ENCODE assay signal across 9 cellular contexts in genomic region chr6:105835373-105835772, GRCh38.
A peak's percentile ranks its signal among the peaks of the same experiment; 100 is the strongest.
DNase-seq lines count a peak whose midpoint lies in the region; ATAC-seq and TF ChIP-seq lines count a peak whose summit lies in the region.
"Had no signal": no experiment of that assay in that cellular context is flagged by ENCODE, and none has a peak within 500 bp of the region (broad histone marks: within the 10 kb centered on the region; RNA-seq: fewer than 3 reads in every experiment).

No MANE protein-coding gene starts in this region.

- ATAC-seq in RWPE2 (ENCODE audit: low read depth) (no peak), foreskin keratinocyte (peak; percentile 35), left lobe of liver (no peak)

- TF ChIP-seq CTCF in AG09309 (IDR thresholded peaks at IDR 0.05; ENCODE audit: control insufficient read depth, insufficient read depth, low read depth, low read length, missing control alignments) (peak; percentile 28), GM12874 (IDR thresholded peaks at IDR 0.05; ENCODE audit: insufficient read depth, low read depth, low read length) (peak; percentile 11; the same call in 1 of the 2 replicates), RWPE2 (IDR thresholded peaks at IDR 0.05; ENCODE audit: poor library complexity, severe bottlenecking) (peak; percentile 29), foreskin keratinocyte (conservative IDR thresholded peaks at IDR 0.05) (peak; percentile 67)

- DNase-seq in AG09309 (ENCODE audit: low read depth), result no peak
- DNase-seq in RWPE2 (ENCODE audit: low spot score), result no peak
- peak in 1 of 2 donors; percentile 46 for DNase-seq in foreskin keratinocyte
- DNase-seq in left lobe of liver (ENCODE audit: low spot score), result no peak
- no peak for DNase-seq in stimulated activated CD4-positive, alpha-beta T cell treated with anti-CD3 and anti-CD28 coated beads, Interleukin-15, amount 100 ng/mL, for 24 hours
- DNase-seq in NCI-H510A treated with DMSO at 0.1 percent for 48 hours (lab: John Stamatoyannopoulos, UW), result no peak
- no peak for DNase-seq in activated CD4-positive, CD25-positive, alpha-beta regulatory T cell (lab: John Stamatoyannopoulos, UW)
- DNase-seq: NCI-H2171 had no signal

- H3K36me3 ChIP-seq in RWPE2 (ENCODE audit: low read depth), result no peaks in the 10 kb centered on the region

- H3K4me3 ChIP-seq in AG09309 (ENCODE audit: control insufficient read depth, low read depth, low read length) (no peak overlapping the region), RWPE2 (ENCODE audit: severe bottlenecking) (no peak overlapping the region)

- H3K27ac ChIP-seq in RWPE2 (ENCODE audit: poor library complexity, severe bottlenecking) (no peak overlapping the region), foreskin keratinocyte (peak overlapping the region; percentile 55)

- H3K4me1 ChIP-seq in RWPE2 (ENCODE audit: insufficient read depth, poor library complexity, severe bottlenecking) (no peaks in the 10 kb centered on the region), foreskin keratinocyte (peaks cover 21% of the 10 kb centered on the region)

- no peaks in the 10 kb centered on the region for H3K9me3 ChIP-seq in RWPE2 (ENCODE audit: severe bottlenecking)

- no peaks in the 10 kb centered on the region for H3K27me3 ChIP-seq in RWPE2 (ENCODE audit: insufficient read depth, poor library complexity, severe bottlenecking)
- no peaks in the 10 kb centered on the region for H3K27me3 ChIP-seq in foreskin keratinocyte

Comparison
In these comparisons a context has a peak if more than half of its experiments do, and no peak if none do; other contexts are left out.
1. CTCF ChIP-seq: peak in every context shown above with its lines; median percentile 67 in foreskin keratinocyte; 29 in RWPE2; 28 in AG09309; 11 in GM12874.